Comparison of ENCODE assay signal across 9 cellular contexts in the genomic region with DNA sequence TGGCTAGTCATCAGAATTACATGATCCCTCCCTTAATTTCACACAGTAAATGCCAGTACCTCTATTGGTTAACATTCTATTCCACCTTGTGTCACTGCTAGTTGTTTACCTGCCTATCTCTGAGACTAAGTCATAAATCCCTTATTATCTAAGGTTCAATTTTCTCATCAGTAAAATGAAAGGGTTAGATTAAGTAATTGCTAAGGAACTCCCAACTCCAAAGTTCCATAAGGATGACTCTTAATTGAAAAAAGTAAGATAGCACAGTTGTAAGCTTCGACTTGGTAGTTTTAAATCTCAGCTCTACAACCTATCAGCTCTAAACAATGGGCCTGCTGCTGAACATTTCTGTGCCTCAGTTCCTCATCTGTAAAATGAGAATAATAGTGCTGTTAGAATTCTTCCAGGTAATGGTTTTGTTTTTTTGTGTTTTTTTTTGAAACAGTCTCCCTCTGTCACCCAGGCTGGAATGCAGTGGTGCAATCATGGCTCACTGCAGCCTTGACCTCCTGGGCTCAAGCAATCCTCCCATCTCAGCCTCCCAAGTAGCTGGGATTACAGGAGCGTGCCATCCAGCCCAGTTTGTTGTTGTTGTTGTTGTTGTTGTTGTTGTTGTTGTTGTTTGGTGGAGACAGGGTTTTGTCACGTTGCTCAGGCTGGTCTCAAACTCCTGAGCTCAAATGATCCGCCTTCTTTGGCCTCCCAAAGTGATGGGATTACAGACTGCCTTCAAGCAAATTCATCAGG. TPM values are rescaled to one million over a fixed set of nuclear protein-coding genes. Genes with fewer than 3 reads are reported as not detected.
DNase-seq lines count a peak whose midpoint lies in the region; ATAC-seq and TF ChIP-seq lines count a peak whose summit lies in the region.
"Had no signal": no experiment of that assay in that cellular context is flagged by ENCODE, and none has a peak within 500 bp of the region (broad histone marks: within the 10 kb centered on the region; RNA-seq: fewer than 3 reads in every experiment).

No MANE protein-coding gene starts in this region.

- TF ChIP-seq POLR2A in suprapubic skin (IDR thresholded peaks at IDR 0.05) = no peak

- TF ChIP-seq EP300 in suprapubic skin (IDR thresholded peaks at IDR 0.05) = no peak

- peak overlapping the region; percentile 89 for H3K27ac Mint-ChIP-seq in activated T-cell treated with anti-CD3 and anti-CD28 coated beads, Interleukin-2, amount 50 U/mL, for 24 hours
- peak overlapping the region; percentile 93 for H3K27ac Mint-ChIP-seq in activated CD8-positive, alpha-beta T cell treated with anti-CD3 and anti-CD28 coated beads, Interleukin-2, amount 10 ng/mL, durations not matched to agents 7 days and 5 days
- H3K27ac Mint-ChIP-seq in immature natural killer cell = peak overlapping the region; percentile 89 to 98 (median 94)

- no peak overlapping the region for H3K4me3 Mint-ChIP-seq in activated T-cell treated with anti-CD3 and anti-CD28 coated beads, Interleukin-2, amount 50 U/mL, for 24 hours
- no peak overlapping the region for H3K4me3 Mint-ChIP-seq in activated CD8-positive, alpha-beta T cell treated with anti-CD3 and anti-CD28 coated beads, Interleukin-2, amount 10 ng/mL, durations not matched to agents 7 days and 5 days
- peak overlapping the region; percentile 74 to 91 (median 86) for H3K4me3 Mint-ChIP-seq in immature natural killer cell

- H3K27me3 Mint-ChIP-seq in activated T-cell treated with anti-CD3 and anti-CD28 coated beads, Interleukin-2, amount 50 U/mL, for 24 hours = no peaks in the 10 kb centered on the region
- H3K27me3 Mint-ChIP-seq in activated CD8-positive, alpha-beta T cell treated with anti-CD3 and anti-CD28 coated beads, Interleukin-2, amount 10 ng/mL, durations not matched to agents 7 days and 5 days (ENCODE audit: low read depth) = no peaks in the 10 kb centered on the region
- peaks cover 0 to 10% (median 9%) of the 10 kb centered on the region in 3 donors for H3K27me3 Mint-ChIP-seq in immature natural killer cell (ENCODE audit: low read depth in 3 of 3)

- peaks cover 64% of the 10 kb centered on the region for H3K4me1 Mint-ChIP-seq in activated T-cell treated with anti-CD3 and anti-CD28 coated beads, Interleukin-2, amount 50 U/mL, for 24 hours (ENCODE audit: low read depth)
- H3K4me1 Mint-ChIP-seq in activated CD8-positive, alpha-beta T cell treated with anti-CD3 and anti-CD28 coated beads, Interleukin-2, amount 10 ng/mL, durations not matched to agents 7 days and 5 days (ENCODE audit: low read depth) = peaks cover 42% of the 10 kb centered on the region
- H3K4me1 Mint-ChIP-seq in immature natural killer cell = peaks cover 75 to 76% of the 10 kb centered on the region in 2 donors

- CTCF ChIA-PET in activated CD8-positive, alpha-beta T cell treated with anti-CD3 and anti-CD28 coated beads, Interleukin-2, amount 10 ng/mL, durations not matched to agents 7 days and 5 days (lab: Charles Lee) = interaction anchor here (0.7 to 1.7 kb wide), 5 partner anchors 16 to 203 kb away, joined by 3 read pairs; no protein-coding TSS in a partner anchor

- ATAC-seq in activated CD8-positive, alpha-beta T cell treated with anti-CD3 and anti-CD28 coated beads, Interleukin-2, amount 10 ng/mL, durations not matched to agents 7 days and 5 days = no peak

- H3K4me1 ChIP-seq in suprapubic skin = peaks cover 37% of the 10 kb centered on the region

- no peaks in the 10 kb centered on the region for H3K9me3 Mint-ChIP-seq in activated T-cell treated with anti-CD3 and anti-CD28 coated beads, Interleukin-2, amount 50 U/mL, for 24 hours
- H3K9me3 Mint-ChIP-seq in activated CD8-positive, alpha-beta T cell treated with anti-CD3 and anti-CD28 coated beads, Interleukin-2, amount 10 ng/mL, durations not matched to agents 7 days and 5 days (ENCODE audit: insufficient read depth) = no peaks in the 10 kb centered on the region
- no peaks in the 10 kb centered on the region for H3K9me3 Mint-ChIP-seq in immature natural killer cell

- 76% methylated on average over 4 of the region's 4 CpGs for WGBS in suprapubic skin

- H3K36me3 Mint-ChIP-seq in activated T-cell treated with anti-CD3 and anti-CD28 coated beads, Interleukin-2, amount 50 U/mL, for 24 hours (ENCODE audit: low read depth) = no peaks in the 10 kb centered on the region
- H3K36me3 Mint-ChIP-seq in activated CD8-positive, alpha-beta T cell treated with anti-CD3 and anti-CD28 coated beads, Interleukin-2, amount 10 ng/mL, durations not matched to agents 7 days and 5 days (ENCODE audit: low read depth) = peaks cover 7% of the 10 kb centered on the region
- no peaks in the 10 kb centered on the region for H3K36me3 Mint-ChIP-seq in immature natural killer cell

- H3K4me3 ChIP-seq in suprapubic skin = no peak overlapping the region

- no peaks in the 10 kb centered on the region for H3K36me3 ChIP-seq in suprapubic skin

- TF ChIP-seq CTCF in suprapubic skin (IDR thresholded peaks at IDR 0.05) = no peak

- H3K27me3 ChIP-seq in suprapubic skin = no peaks in the 10 kb centered on the region

- no peaks in the 10 kb centered on the region for H3K9me3 ChIP-seq in suprapubic skin

- H3K27ac ChIP-seq in suprapubic skin = peak overlapping the region; percentile 36

- POLR2A ChIA-PET in activated CD8-positive, alpha-beta T cell treated with anti-CD3 and anti-CD28 coated beads, Interleukin-2, amount 10 ng/mL, durations not matched to agents 7 days and 5 days (lab: Charles Lee) = interaction anchor here (1.2 to 1.5 kb wide), 3 partner anchors 34 to 412 kb away, joined by 4 to 5 read pairs (median 4); a partner anchor contains a TSS

- no peak for DNase-seq in activated T-cell treated with anti-CD3 and anti-CD28 coated beads, Interleukin-2, amount 50 U/mL, for 24 hours
- DNase-seq in activated T-cell treated with anti-CD3 and anti-CD28 coated beads, Interleukin-2, amount 50 U/mL, for 1 hour = no peak
- no peak for DNase-seq in activated CD8-positive, alpha-beta T cell treated with anti-CD3 and anti-CD28 coated beads, Interleukin-2, amount 10 ng/mL, durations not matched to agents 7 days and 5 days
- DNase-seq in immature natural killer cell (no peak), suprapubic skin (ENCODE audit: low spot score in 2 of 2) (no peak), NCI-H524 treated with DMSO at 0.1 percent for 48 hours (lab: John Stamatoyannopoulos, UW) (no peak), NCI-H128 (lab: John Stamatoyannopoulos, UW; ENCODE audit: unreplicated experiment) (no peak), UCSD-AML1 (lab: John Stamatoyannopoulos, UW; ENCODE audit: unreplicated experiment) (no peak)
- DNase-seq: GOT3 had no signal

RNA-seq across cellular contexts. Expression of a gene that starts 35.6 kb away (rescaled TPM):
- total RNA-seq in activated CD8-positive, alpha-beta T cell treated with anti-CD3 and anti-CD28 coated beads, Interleukin-2, amount 10 ng/mL, durations not matched to agents 7 days and 5 days = 10 to 100 TPM; 34.5 to 35.9 TPM
- polyA plus RNA-seq in immature natural killer cell = 10 to 100 TPM; 51.5 to 92.2 (median 64.1) TPM
- 10 to 100 TPM; 61.7 to 89.1 (median 78.4) TPM for total RNA-seq in suprapubic skin

Comparison
In these comparisons a context has a peak if more than half of its experiments do, and no peak if none do; other contexts are left out.
1. H3K4me3 Mint-ChIP-seq: peak in immature natural killer cell (5 of 5); none in activated T-cell treated with anti-CD3 and anti-CD28 coated beads, Interleukin-2, amount 50 U/mL, for 24 hours (single experiment) and activated CD8-positive, alpha-beta T cell treated with anti-CD3 and anti-CD28 coated beads, Interleukin-2, amount 10 ng/mL, durations not matched to agents 7 days and 5 days (single experiment).
2. Peak in every context shown above with its lines, with median percentiles within 50 percentile points of each other: H3K27ac Mint-ChIP-seq.